Comparison of ENCODE assay signal across 10 cellular contexts in genomic region chr1:153546796-153547559, GRCh38. TPM values are rescaled to one million over a fixed set of nuclear protein-coding genes. Genes with fewer than 3 reads are reported as not detected.
DNase-seq lines count a peak whose midpoint lies in the region; ATAC-seq and TF ChIP-seq lines count a peak whose summit lies in the region.
"Had no signal": no experiment of that assay in that cellular context is flagged by ENCODE, and none has a peak within 500 bp of the region (broad histone marks: within the 10 kb centered on the region; RNA-seq: fewer than 3 reads in every experiment).

No MANE protein-coding gene starts in this region.

- no peaks in the 10 kb centered on the region for H3K79me2 ChIP-seq in GM23338 (replicated peaks; ENCODE audit: insufficient read depth)

- H3K4me1 Mint-ChIP-seq in GM23338: peaks cover 60% of the 10 kb centered on the region
- peaks cover 84% of the 10 kb centered on the region for H3K4me1 Mint-ChIP-seq in brain
- peaks cover 49 to 71% (median 63%) of the 10 kb centered on the region in 7 donors for H3K4me1 Mint-ChIP-seq in naive thymus-derived CD4-positive, alpha-beta T cell

- intact Hi-C loops in naive thymus-derived CD4-positive, alpha-beta T cell (cut with micrococcal nuclease): loop anchor here (2.0 to 5.0 kb wide), 3 partner anchors 14 to 180 kb away; partner anchors contain the start of gene INTS3 (in 1 of the 2)

- peaks cover 18% of the 10 kb centered on the region for H3K4me1 ChIP-seq in GM23338 (ENCODE audit: insufficient read depth)
- peaks cover 37 to 53% of the 10 kb centered on the region in 2 donors for H3K4me1 ChIP-seq in naive thymus-derived CD4-positive, alpha-beta T cell (ENCODE audit: control insufficient read depth in 2 of 2, insufficient read depth in 2 of 2, low read length in 2 of 2)

- DNase-seq in AG04450 (ENCODE audit: low read depth, low spot score) (no peak), GM23338 (ENCODE audit: low spot score) (no peak), HuH-7.5 (ENCODE audit: low spot score) (no peak), GF-D8 (lab: John Stamatoyannopoulos, UW) (no peak), OCI-M1 (lab: John Stamatoyannopoulos, UW) (no peak)
- DNase-seq in naive thymus-derived CD4-positive, alpha-beta T cell: no peak
- no peak for DNase-seq in activated effector memory CD4-positive, alpha-beta T cell treated with Interleukin-2 at 50 U/mL for 16 hours
- DNase-seq: anterior cingulate cortex had no signal

- peaks cover 26% of the 10 kb centered on the region for H3K27me3 Mint-ChIP-seq in GM23338 (ENCODE audit: insufficient read depth, low read depth, poor library complexity)
- H3K27me3 Mint-ChIP-seq in brain: peaks cover 5% of the 10 kb centered on the region
- H3K27me3 Mint-ChIP-seq in naive thymus-derived CD4-positive, alpha-beta T cell: no peaks in the 10 kb centered on the region

- CTCF ChIA-PET in AG04450 (lab: Charles Lee): interaction anchor here (0.6 to 3.6 kb wide), 4 partner anchors 14 to 225 kb away, joined by 5 to 20 read pairs (median 10); no protein-coding TSS in a partner anchor
- CTCF ChIA-PET in naive thymus-derived CD4-positive, alpha-beta T cell (lab: Charles Lee): interaction anchor here (4.9 kb wide), 1 partner anchor 13 kb away, joined by 97 read pairs; the partner anchor contains the start of gene S100A6

- TF ChIP-seq CTCF in AG04450 (IDR thresholded peaks at IDR 0.05; ENCODE audit: low read depth, low read length) (0 out of 2 replicates have a peak, but pooled peaks have one; percentile 6), GM23338 (conservative IDR thresholded peaks at IDR 0.05; ENCODE audit: low read depth in 2 of 2) (no peak), brain (conservative IDR thresholded peaks at IDR 0.05) (no peak)

- POLR2A ChIA-PET in AG04450 (lab: Yijun Ruan, JAX): interaction anchor here (3.1 kb wide), 1 partner anchor 12 kb away, joined by 35 read pairs; the partner anchor contains the start of gene S100A6
- POLR2A ChIA-PET in naive thymus-derived CD4-positive, alpha-beta T cell (lab: Charles Lee): interaction anchor here (0.9 to 9.5 kb wide), 3 partner anchors 7 to 125 kb away, joined by 3 to 268 read pairs (median 15); partner anchors contain the start of gene S100A6

- H3K36me3 Mint-ChIP-seq in GM23338 (ENCODE audit: low read depth) (no peaks in the 10 kb centered on the region), brain (no peaks in the 10 kb centered on the region)
- peaks cover 8 to 28% (median 14%) of the 10 kb centered on the region in 5 donors for H3K36me3 Mint-ChIP-seq in naive thymus-derived CD4-positive, alpha-beta T cell

- H3K9me2 ChIP-seq in GM23338 (ENCODE audit: insufficient read depth): no peaks in the 10 kb centered on the region

- H3K4me3 Mint-ChIP-seq in GM23338 (no peak overlapping the region), brain (peak overlapping the region in 1 of 5 experiments; percentile 19)
- H3K4me3 Mint-ChIP-seq in naive thymus-derived CD4-positive, alpha-beta T cell: peak overlapping the region in 5 of 10 donors; percentile 58 to 97 (median 87)

- H3K27me3 ChIP-seq in AG04450 (ENCODE audit: control insufficient read depth, insufficient read depth, low read length): no peaks in the 10 kb centered on the region
- H3K27me3 ChIP-seq in GM23338 (ENCODE audit: insufficient read depth): no peaks in the 10 kb centered on the region
- no peaks in the 10 kb centered on the region for H3K27me3 ChIP-seq in naive thymus-derived CD4-positive, alpha-beta T cell (ENCODE audit: control insufficient read depth in 2 of 2, insufficient read depth in 2 of 2, low read length in 2 of 2)

- H3K27ac Mint-ChIP-seq in GM23338 (no peak overlapping the region), brain (peak overlapping the region in 4 of 5 experiments; percentile 46 to 98 (median 96))
- peak overlapping the region; percentile 93 to 99 (median 98) for H3K27ac Mint-ChIP-seq in naive thymus-derived CD4-positive, alpha-beta T cell

- H3F3A ChIP-seq in GM23338 (replicated peaks; ENCODE audit: low read depth): no peaks in the 10 kb centered on the region

- H3K9me3 ChIP-seq in AG04450 (ENCODE audit: control insufficient read depth, insufficient read depth, low read length): no peaks in the 10 kb centered on the region; the same call in 1 of the 2 replicates
- no peaks in the 10 kb centered on the region for H3K9me3 ChIP-seq in naive thymus-derived CD4-positive, alpha-beta T cell (ENCODE audit: control insufficient read depth in 2 of 3, low read length in 3 of 3)

- peak; percentile 4; the same call in 2 of the 3 replicates for ATAC-seq in GM23338
- no peak for ATAC-seq in naive thymus-derived CD4-positive, alpha-beta T cell

- H4K20me1 ChIP-seq in GM23338 (replicated peaks; ENCODE audit: insufficient read depth): no peaks in the 10 kb centered on the region

- H2AFZ ChIP-seq in GM23338: peak overlapping the region; percentile 90

- H3K4me2 ChIP-seq in GM23338: no peak overlapping the region

- no peak overlapping the region for H3K4me3 ChIP-seq in AG04450 (ENCODE audit: low read depth, low read length)
- H3K4me3 ChIP-seq in GM23338: no peak overlapping the region
- no peak overlapping the region for H3K4me3 ChIP-seq in naive thymus-derived CD4-positive, alpha-beta T cell (ENCODE audit: low read length)

- no peak overlapping the region for H3K27ac ChIP-seq in AG04450 (ENCODE audit: low read depth, low read length)
- no peak overlapping the region for H3K27ac ChIP-seq in GM23338 (ENCODE audit: low read depth)
- peak overlapping the region; percentile 79 for H3K27ac ChIP-seq in naive thymus-derived CD4-positive, alpha-beta T cell (ENCODE audit: low read depth, low read length)

- no peaks in the 10 kb centered on the region for H3K36me3 ChIP-seq in GM23338 (ENCODE audit: insufficient read depth)
- H3K36me3 ChIP-seq in naive thymus-derived CD4-positive, alpha-beta T cell (ENCODE audit: control insufficient read depth in 2 of 3, insufficient read depth in 3 of 3, low read length in 3 of 3): peaks cover 0 to 15% (median 11%) of the 10 kb centered on the region in 3 experiments

- H3K9me3 Mint-ChIP-seq in GM23338 (no peaks in the 10 kb centered on the region; the same call in 2 of the 3 replicates), brain (no peaks in the 10 kb centered on the region)
- no peaks in the 10 kb centered on the region for H3K9me3 Mint-ChIP-seq in naive thymus-derived CD4-positive, alpha-beta T cell

RNA-seq across cellular contexts. Expression of gene S100A4, which starts 1.4 kb away (rescaled TPM):
- polyA plus RNA-seq in AG04450 (2011; rRNA removed): 20.0 and 20.7 TPM in 2 replicates
- 3.6 and 5.1 TPM in 2 replicates for polyA minus RNA-seq in AG04450 (2011; rRNA and poly(A)+ RNA removed)
- 8.2 and 14.2 TPM in 2 replicates for total RNA-seq in GM23338 (2014; rRNA removed; shearing (Covaris generic))
- 34.6 and 36.0 TPM in 2 replicates for polyA plus RNA-seq in GM23338 (2016; fragmentation: Nextera tagmentation; extraction: Ambion mirVana)
- 8.1 TPM for polyA plus RNA-seq in brain (ENCODE audit: insufficient read depth, low read depth, low replicate concordance)
- 100 to 1,000 TPM in 3 of 5 experiments, 10 to 100 TPM in 2; 54.0 to 766 (median 204) TPM for total RNA-seq in naive thymus-derived CD4-positive, alpha-beta T cell
- polyA plus RNA-seq in naive thymus-derived CD4-positive, alpha-beta T cell: 100 to 1,000 TPM; 259 to 359 TPM

RNA-seq across cellular contexts. Expression of gene S100A3, which starts 2.1 kb away (rescaled TPM):
- polyA plus RNA-seq in AG04450 (2011; rRNA removed) (1.8 and 3.2 TPM in 2 replicates), GM23338 (2016; fragmentation: Nextera tagmentation; extraction: Ambion mirVana) (not detected in 2 replicates), brain (ENCODE audit: insufficient read depth, low read depth, low replicate concordance) (0.71 TPM)
- 1.6 and 2.1 TPM in 2 replicates for polyA minus RNA-seq in AG04450 (2011; rRNA and poly(A)+ RNA removed)
- not detected in 2 replicates for total RNA-seq in GM23338 (2014; rRNA removed; shearing (Covaris generic))
- total RNA-seq in naive thymus-derived CD4-positive, alpha-beta T cell: not detected
- polyA plus RNA-seq in naive thymus-derived CD4-positive, alpha-beta T cell: not detected
- total RNA-seq: T-helper 1 cell treated with Interleukin-12 subunit alpha and Interleukin-12 subunit beta and Interleukin-4 antibody, amounts not matched to agents 30 ng/mL and 1 ng/mL, for 36 hours had no signal

RNA-seq across cellular contexts. Expression of gene S100A5, which starts 6.2 kb away (rescaled TPM):
- polyA plus RNA-seq in AG04450 (2011; rRNA removed) (0.25 and 0.42 TPM in 2 replicates), GM23338 (2016; fragmentation: Nextera tagmentation; extraction: Ambion mirVana) (0.47 TPM in 1 of 2 replicates, not detected in the other), brain (ENCODE audit: insufficient read depth, low read depth, low replicate concordance) (not detected)
- polyA minus RNA-seq in AG04450 (2011; rRNA and poly(A)+ RNA removed): not detected in 2 replicates
- not detected in 2 replicates for total RNA-seq in GM23338 (2014; rRNA removed; shearing (Covaris generic))
- 1 to 10 TPM in 2 of 5 experiments, under 1 TPM in 1, not detected in 2; 0.78 to 2.0 (median 1.2) TPM for total RNA-seq in naive thymus-derived CD4-positive, alpha-beta T cell
- polyA plus RNA-seq in naive thymus-derived CD4-positive, alpha-beta T cell: 1 to 10 TPM in 1 of 2 donors, under 1 TPM in 1; 0.91 to 1.5 TPM

RNA-seq across cellular contexts. Expression of gene S100A6, which starts 11.2 kb away (rescaled TPM):
- polyA plus RNA-seq in AG04450 (2011; rRNA removed) (1,379 and 2,089 TPM in 2 replicates), GM23338 (2016; fragmentation: Nextera tagmentation; extraction: Ambion mirVana) (77.5 and 98.0 TPM in 2 replicates), brain (ENCODE audit: insufficient read depth, low read depth, low replicate concordance) (341 TPM)
- 566 and 765 TPM in 2 replicates for polyA minus RNA-seq in AG04450 (2011; rRNA and poly(A)+ RNA removed)
- total RNA-seq in GM23338 (2014; rRNA removed; shearing (Covaris generic)): 7.3 and 9.4 TPM in 2 replicates
- 100 to 1,000 TPM; 178 to 433 (median 201) TPM for total RNA-seq in naive thymus-derived CD4-positive, alpha-beta T cell
- polyA plus RNA-seq in naive thymus-derived CD4-positive, alpha-beta T cell: 100 to 1,000 TPM; 424 to 568 TPM

RNA-seq across cellular contexts. Expression of gene S100A2, which starts 18.7 kb away (rescaled TPM):
- polyA plus RNA-seq in AG04450 (2011; rRNA removed): 3.9 and 5.2 TPM in 2 replicates
- polyA minus RNA-seq in AG04450 (2011; rRNA and poly(A)+ RNA removed): 1.3 and 3.0 TPM in 2 replicates
- 0.66 TPM in 1 of 2 replicates, not detected in the other for total RNA-seq in GM23338 (2014; rRNA removed; shearing (Covaris generic))
- 0.89 and 1.1 TPM in 2 replicates for polyA plus RNA-seq in GM23338 (2016; fragmentation: Nextera tagmentation; extraction: Ambion mirVana)
- 1.5 TPM for polyA plus RNA-seq in brain (ENCODE audit: insufficient read depth, low read depth, low replicate concordance)
- total RNA-seq in naive thymus-derived CD4-positive, alpha-beta T cell: 1 to 10 TPM in 1 of 5 experiments, not detected in 4; 1.1 TPM
- not detected for polyA plus RNA-seq in naive thymus-derived CD4-positive, alpha-beta T cell
